Comparison of ENCODE assay signal across 8 cellular contexts in genomic region chr2:101124684-101125366, GRCh38. TPM values are rescaled to one million over a fixed set of nuclear protein-coding genes. Genes with fewer than 3 reads are reported as not detected.
DNase-seq lines count a peak whose midpoint lies in the region; ATAC-seq and TF ChIP-seq lines count a peak whose summit lies in the region.

No MANE protein-coding gene starts in this region.

- H3K27ac ChIP-seq in coronary artery (peak overlapping the region; percentile 1 to 82), upper lobe of left lung (peak overlapping the region; percentile 66 to 83 (median 74))

- no peak for TF ChIP-seq POLR2A in lower leg skin (IDR thresholded peaks at IDR 0.05)
- no peak for TF ChIP-seq POLR2A in upper lobe of left lung (IDR thresholded peaks at IDR 0.05)

- TF ChIP-seq EP300 in Ishikawa (IDR thresholded peaks at IDR 0.05; ENCODE audit: borderline replicate concordance): peak; percentile 69; the same call in 1 of the 2 replicates
- TF ChIP-seq EP300 in upper lobe of left lung (IDR thresholded peaks at IDR 0.05): peak in 2 of 4 donors; percentile 32 to 65

- TF ChIP-seq CTCF in coronary artery (IDR thresholded peaks at IDR 0.05) (no peak), lower leg skin (IDR thresholded peaks at IDR 0.05) (no peak), upper lobe of left lung (IDR thresholded peaks at IDR 0.05) (no peak)

- H3K4me3 ChIP-seq in coronary artery: peak overlapping the region; percentile 32
- H3K4me3 ChIP-seq in lower leg skin (ENCODE audit: low read depth, poor library complexity, severe bottlenecking): no peak overlapping the region
- no peak overlapping the region for H3K4me3 ChIP-seq in upper lobe of left lung

- no peaks in the 10 kb centered on the region for H3K27me3 ChIP-seq in upper lobe of left lung

- H3K4me1 ChIP-seq in upper lobe of left lung: peaks cover 42 to 57% (median 55%) of the 10 kb centered on the region in 4 donors

- 13% methylated on average over 7 of the region's 7 CpGs for WGBS in lower leg skin, 2 donors
- WGBS in upper lobe of left lung, 2 donors: 24 to 48% methylated on average over 7 of the region's 7 CpGs

- intact Hi-C loops in lower leg skin (cut with DNase I; ENCODE audit: low total_unique reads): no loop called here

- TF ChIP-seq RAD21 in Ishikawa (IDR thresholded peaks at IDR 0.05; ENCODE audit: low read depth): no peak

- ATAC-seq in upper lobe of left lung (ENCODE audit: low FRiP score in 2 of 2): peak; percentile 76 to 90
- no peak for ATAC-seq in HG03095 (IDR thresholded peaks at IDR 0.05; ENCODE audit: unreplicated experiment)
- ATAC-seq in stimulated activated naive CD8-positive, alpha-beta T cell treated with anti-CD3 and anti-CD28 coated beads, Interleukin-15, Interleukin-2, amounts not matched to agents 100 U/mL and 50 U/mL, for 24 hours: no peak
- no peak for ATAC-seq in GM21619 (IDR thresholded peaks at IDR 0.05; ENCODE audit: unreplicated experiment)

- H3K36me3 ChIP-seq in upper lobe of left lung: no peaks in the 10 kb centered on the region

- DNase-seq in coronary artery (ENCODE audit: low spot score) (peak; percentile 83), lower leg skin (ENCODE audit: low spot score in 2 of 2) (peak; percentile 71 to 93), upper lobe of left lung (peak in 1 of 2 donors; percentile 72), T-helper 9 cell (no peak)
- DNase-seq in stimulated activated naive CD8-positive, alpha-beta T cell treated with anti-CD3 and anti-CD28 coated beads, Interleukin-15, Interleukin-2, amounts not matched to agents 100 U/mL and 50 U/mL, for 24 hours: no peak

- no peaks in the 10 kb centered on the region for H3K9me3 ChIP-seq in upper lobe of left lung

TF ChIP-seq in Ishikawa, 13 proteins besides CTCF, POLR2A, EP300 and RAD21:
- TF ChIP-seq NFIC (IDR thresholded peaks at IDR 0.05) (peak; percentile 51), TCF12 (IDR thresholded peaks at IDR 0.05; ENCODE audit: low read depth) (peak; percentile 61), TEAD4 (IDR thresholded peaks at IDR 0.05) (peak; percentile 84), FOXM1 (IDR thresholded peaks at IDR 0.05; ENCODE audit: borderline replicate concordance, low read depth) (peak; percentile 73; the same call in 1 of the 2 replicates), CEBPB (IDR thresholded peaks at IDR 0.05) (no peak), TAF1 (IDR thresholded peaks at IDR 0.05; ENCODE audit: low read depth) (no peak)

RNA-seq across cellular contexts. Expression of gene TBC1D8, which starts 26.4 kb away (rescaled TPM):
- total RNA-seq in lower leg skin (100 to 1,000 TPM in 1 of 4 donors, 10 to 100 TPM in 3; 29.4 to 102 (median 46.1) TPM), upper lobe of left lung (100 to 1,000 TPM in 1 of 6 donors, 10 to 100 TPM in 5; 21.0 to 133 (median 56.8) TPM)

Comparison
In these comparisons a context has a peak if more than half of its experiments do, and no peak if none do; other contexts are left out.
1. DNase-seq: peak in coronary artery (single experiment) and lower leg skin (2 of 2); none in stimulated activated naive CD8-positive, alpha-beta T cell treated with anti-CD3 and anti-CD28 coated beads, Interleukin-15, Interleukin-2, amounts not matched to agents 100 U/mL and 50 U/mL, for 24 hours (single experiment) and T-helper 9 cell (single experiment).
2. ATAC-seq: peak in upper lobe of left lung (2 of 2); none in HG03095 (single experiment), stimulated activated naive CD8-positive, alpha-beta T cell treated with anti-CD3 and anti-CD28 coated beads, Interleukin-15, Interleukin-2, amounts not matched to agents 100 U/mL and 50 U/mL, for 24 hours (single experiment) and GM21619 (single experiment).